In the genomic region with DNA sequence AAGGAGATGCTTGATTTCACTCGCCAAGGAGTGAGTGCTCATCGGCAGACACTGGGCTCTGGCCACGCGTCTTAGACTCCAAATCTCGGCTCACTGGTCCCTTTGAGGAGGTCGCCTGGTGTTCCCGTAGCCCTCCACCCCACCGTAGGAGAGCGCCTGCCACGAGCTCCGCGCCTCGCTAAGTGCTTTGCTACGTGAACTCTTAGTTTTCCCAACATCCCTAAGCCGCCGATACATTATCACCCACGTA, we compare ENCODE assay signal across 8 cellular contexts. TPM values are rescaled to one million over a fixed set of nuclear protein-coding genes. Genes with fewer than 3 reads are reported as not detected.
DNase-seq lines count a peak whose midpoint lies in the region; ATAC-seq lines count a peak whose summit lies in the region.

No MANE protein-coding gene starts in this region.

- POLR2A ChIA-PET in activated CD4-positive, alpha-beta memory T cell treated with anti-CD3 and anti-CD28 coated beads, Interleukin-2, amount 10 ng/mL, durations not matched to agents 7 days and 5 days (lab: Charles Lee) = interaction anchor here (0.7 kb wide), 1 partner anchor 259 kb away, joined by 5 read pairs; no protein-coding TSS in a partner anchor

- no peak overlapping the region for H3K27ac Mint-ChIP-seq in activated CD4-positive, alpha-beta memory T cell treated with anti-CD3 and anti-CD28 coated beads, Interleukin-2, amount 10 ng/mL, durations not matched to agents 7 days and 5 days
- H3K27ac Mint-ChIP-seq in stimulated activated memory B cell treated with anti-CD40 and anti-IgM and Interleukin-4, amounts not matched to agents 10 μg/mL and 1 μg/mL and 100 μg/mL, for 72 hours = no peak overlapping the region

- peaks cover 9% of the 10 kb centered on the region for H3K4me1 ChIP-seq in iPS-15b (ENCODE audit: control insufficient read depth, insufficient read depth, low read length)

- peaks cover 74% of the 10 kb centered on the region for H3K27me3 Mint-ChIP-seq in activated CD4-positive, alpha-beta memory T cell treated with anti-CD3 and anti-CD28 coated beads, Interleukin-2, amount 10 ng/mL, durations not matched to agents 7 days and 5 days
- peaks cover 63% of the 10 kb centered on the region for H3K27me3 Mint-ChIP-seq in stimulated activated memory B cell treated with anti-CD40 and anti-IgM and Interleukin-4, amounts not matched to agents 10 μg/mL and 1 μg/mL and 100 μg/mL, for 72 hours

- CTCF ChIA-PET in activated CD4-positive, alpha-beta memory T cell treated with anti-CD3 and anti-CD28 coated beads, Interleukin-2, amount 10 ng/mL, durations not matched to agents 7 days and 5 days (lab: Charles Lee) = interaction anchor here (0.6 to 3.7 kb wide), 3 partner anchors 53 to 300 kb away, joined by 4 to 14 read pairs (median 12); no protein-coding TSS in a partner anchor

- peaks cover 42% of the 10 kb centered on the region for H3K27me3 ChIP-seq in iPS-15b (ENCODE audit: control insufficient read depth, insufficient read depth, low read length)

- H3K9me3 ChIP-seq in iPS-15b (ENCODE audit: control insufficient read depth, insufficient read depth, low read length) = no peaks in the 10 kb centered on the region

- H3K36me3 ChIP-seq in iPS-15b (ENCODE audit: control insufficient read depth, insufficient read depth, low read length) = no peaks in the 10 kb centered on the region

- peaks cover 29% of the 10 kb centered on the region for H3K4me1 Mint-ChIP-seq in activated CD4-positive, alpha-beta memory T cell treated with anti-CD3 and anti-CD28 coated beads, Interleukin-2, amount 10 ng/mL, durations not matched to agents 7 days and 5 days
- peaks cover 31% of the 10 kb centered on the region for H3K4me1 Mint-ChIP-seq in stimulated activated memory B cell treated with anti-CD40 and anti-IgM and Interleukin-4, amounts not matched to agents 10 μg/mL and 1 μg/mL and 100 μg/mL, for 72 hours

- DNase-seq in DMS53 treated with DMSO at 0.1 percent for 48 hours (lab: John Stamatoyannopoulos, UW; ENCODE audit: unreplicated experiment) = peak; percentile 73
- no peak for DNase-seq in DMS53 (lab: John Stamatoyannopoulos, UW)
- no peak for DNase-seq in activated CD4-positive, alpha-beta memory T cell treated with anti-CD3 and anti-CD28 coated beads, Interleukin-2, amount 10 ng/mL, durations not matched to agents 7 days and 5 days
- no peak for DNase-seq in NCI-H2081 (lab: John Stamatoyannopoulos, UW)
- no peak for DNase-seq in midbrain (lab: John Stamatoyannopoulos, UW)

- peak overlapping the region; percentile 89 for H3K4me3 ChIP-seq in iPS-15b (ENCODE audit: low read depth, low read length)

- ATAC-seq in stimulated activated memory B cell treated with anti-CD40 and anti-IgM and Interleukin-4, amounts not matched to agents 10 μg/mL and 1 μg/mL and 100 μg/mL, for 72 hours = no peak
- ATAC-seq in GM18870 (IDR thresholded peaks at IDR 0.05; ENCODE audit: unreplicated experiment) = no peak

- H3K9ac ChIP-seq in iPS-15b (ENCODE audit: low read depth, low read length) = peak overlapping the region; percentile 84

- peak overlapping the region; percentile 35 for H3K4me3 Mint-ChIP-seq in activated CD4-positive, alpha-beta memory T cell treated with anti-CD3 and anti-CD28 coated beads, Interleukin-2, amount 10 ng/mL, durations not matched to agents 7 days and 5 days
- peak overlapping the region; percentile 71 for H3K4me3 Mint-ChIP-seq in stimulated activated memory B cell treated with anti-CD40 and anti-IgM and Interleukin-4, amounts not matched to agents 10 μg/mL and 1 μg/mL and 100 μg/mL, for 72 hours

- no peaks in the 10 kb centered on the region for H3K36me3 Mint-ChIP-seq in activated CD4-positive, alpha-beta memory T cell treated with anti-CD3 and anti-CD28 coated beads, Interleukin-2, amount 10 ng/mL, durations not matched to agents 7 days and 5 days (ENCODE audit: low read depth)
- H3K36me3 Mint-ChIP-seq in stimulated activated memory B cell treated with anti-CD40 and anti-IgM and Interleukin-4, amounts not matched to agents 10 μg/mL and 1 μg/mL and 100 μg/mL, for 72 hours = no peaks in the 10 kb centered on the region

- H3K9me3 Mint-ChIP-seq in activated CD4-positive, alpha-beta memory T cell treated with anti-CD3 and anti-CD28 coated beads, Interleukin-2, amount 10 ng/mL, durations not matched to agents 7 days and 5 days = no peaks in the 10 kb centered on the region
- no peaks in the 10 kb centered on the region for H3K9me3 Mint-ChIP-seq in stimulated activated memory B cell treated with anti-CD40 and anti-IgM and Interleukin-4, amounts not matched to agents 10 μg/mL and 1 μg/mL and 100 μg/mL, for 72 hours

RNA-seq across cellular contexts. Expression of a gene that starts 0.8 kb away (rescaled TPM):
- total RNA-seq in activated CD4-positive, alpha-beta memory T cell treated with anti-CD3 and anti-CD28 coated beads, Interleukin-2, amount 10 ng/mL, durations not matched to agents 7 days and 5 days = not detected
